1 cellular context compared by ENCODE assay signal in genomic region chr18:55306338-55306737, GRCh38.
TF ChIP-seq lines count a peak whose summit lies in the region.

No MANE protein-coding gene starts in this region.

TF ChIP-seq in GM23338, 12 proteins besides CTCF, POLR2A, EP300 and RAD21 (continued from another document):
- no peak for TF ChIP-seq ZNF462 (CRISPR knock-in tag; IDR thresholded peaks at IDR 0.05)
- no peak for TF ChIP-seq ZNF331 (CRISPR knock-in tag; IDR thresholded peaks at IDR 0.05; ENCODE audit: low read depth)
- no peak for TF ChIP-seq POLR2AphosphoS5 (IDR thresholded peaks at IDR 0.05; ENCODE audit: low read depth)
- no peak for TF ChIP-seq CREB1 (CRISPR knock-in tag; IDR thresholded peaks at IDR 0.05; ENCODE audit: low read depth)
- no peak for TF ChIP-seq EZH2 (IDR thresholded peaks at IDR 0.05; ENCODE audit: low read depth, unreplicated experiment)
- TF ChIP-seq STAT1 (IDR thresholded peaks at IDR 0.05; ENCODE audit: unreplicated experiment), result no peak
- no peak for TF ChIP-seq ETS1 (IDR thresholded peaks at IDR 0.05)
- TF ChIP-seq JUNB (IDR thresholded peaks at IDR 0.05; ENCODE audit: unreplicated experiment), result no peak
- TF ChIP-seq ZNF114 (CRISPR knock-in tag; IDR thresholded peaks at IDR 0.05), result no peak
